Comparison of ENCODE assay signal across 11 cellular contexts in genomic region chr20:50852085-50852484, GRCh38.
"Had no signal": no experiment of that assay in that cellular context is flagged by ENCODE, and none has a peak within 500 bp of the region (broad histone marks: within the 10 kb centered on the region; RNA-seq: fewer than 3 reads in every experiment).

No MANE protein-coding gene starts in this region.

- H3K9me3 ChIP-seq: gastrocnemius medialis, heart right ventricle, left ventricle myocardium inferior, ovary, stomach had no signal

- H3K4me3 Mint-ChIP-seq: activated CD4-positive, alpha-beta memory T cell treated with anti-CD3 and anti-CD28 coated beads, Interleukin-2, amount 10 ng/mL, durations not matched to agents 7 days and 5 days; memory B cell had no signal

- H3K4me3 ChIP-seq: coronary artery, gastrocnemius medialis, heart right ventricle, left ventricle myocardium inferior, ovary, stomach had no signal

- H3K36me3 ChIP-seq: gastrocnemius medialis, heart right ventricle, left ventricle myocardium inferior, ovary, stomach had no signal

- H3K27ac Mint-ChIP-seq: activated CD4-positive, alpha-beta memory T cell treated with anti-CD3 and anti-CD28 coated beads, Interleukin-2, amount 10 ng/mL, durations not matched to agents 7 days and 5 days; memory B cell had no signal

- H3K27me3 ChIP-seq: gastrocnemius medialis, heart right ventricle, ovary, stomach had no signal

- ATAC-seq: gastrocnemius medialis, heart right ventricle had no signal

- DNase-seq: activated CD4-positive, alpha-beta memory T cell treated with anti-CD3 and anti-CD28 coated beads, Interleukin-2, amount 10 ng/mL, durations not matched to agents 7 days and 5 days; effector CD4-positive, alpha-beta T cell; gastrocnemius medialis; heart right ventricle; left ventricle myocardium inferior; ovary; stimulated activated CD4-positive, alpha-beta T cell treated with anti-CD3 and anti-CD28 coated beads, Interleukin-12 subunit alpha, Interleukin-12 subunit beta, amount 100 ng/mL, for 4 hours; stomach had no signal

- H3K27me3 Mint-ChIP-seq: activated CD4-positive, alpha-beta memory T cell treated with anti-CD3 and anti-CD28 coated beads, Interleukin-2, amount 10 ng/mL, durations not matched to agents 7 days and 5 days; memory B cell had no signal

- H3K9me3 Mint-ChIP-seq: activated CD4-positive, alpha-beta memory T cell treated with anti-CD3 and anti-CD28 coated beads, Interleukin-2, amount 10 ng/mL, durations not matched to agents 7 days and 5 days; memory B cell had no signal

- H3K27ac ChIP-seq: coronary artery, epithelial cell of prostate, gastrocnemius medialis, heart right ventricle, left ventricle myocardium inferior, ovary, stomach had no signal
